1 cellular context compared by ENCODE assay signal in genomic region chr20:63831696-63832686, GRCh38.
TF ChIP-seq lines count a peak whose summit lies in the region.

No MANE protein-coding gene starts in this region.

TF ChIP-seq in H1, 55 proteins besides CTCF, POLR2A, EP300 and RAD21:
- TF ChIP-seq PHF8 (conservative IDR thresholded peaks at IDR 0.05; ENCODE audit: low read depth, low read length), result no peak
- no peak for TF ChIP-seq BCL11A (IDR thresholded peaks at IDR 0.05; ENCODE audit: low read depth in 2 of 2, low read length in 2 of 2)
- TF ChIP-seq, protein P1, sequence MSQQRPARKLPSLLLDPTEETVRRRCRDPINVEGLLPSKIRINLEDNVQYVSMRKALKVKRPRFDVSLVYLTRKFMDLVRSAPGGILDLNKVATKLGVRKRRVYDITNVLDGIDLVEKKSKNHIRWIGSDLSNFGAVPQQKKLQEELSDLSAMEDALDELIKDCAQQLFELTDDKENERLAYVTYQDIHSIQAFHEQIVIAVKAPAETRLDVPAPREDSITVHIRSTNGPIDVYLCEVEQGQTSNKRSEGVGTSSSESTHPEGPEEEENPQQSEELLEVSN (IDR thresholded peaks at IDR 0.05), result peak; percentile 52
- 0 out of 2 replicates have a peak, but pooled peaks have one; percentile 17 for TF ChIP-seq TAF1 (IDR thresholded peaks at IDR 0.05; ENCODE audit: low read depth, low read length)
- no peak for TF ChIP-seq KDM1A (IDR thresholded peaks at IDR 0.05; ENCODE audit: borderline replicate concordance, low read length)
- TF ChIP-seq CEBPB (IDR thresholded peaks at IDR 0.05; ENCODE audit: low read depth, low read length), result no peak
- TF ChIP-seq HDAC2 (IDR thresholded peaks at IDR 0.05; ENCODE audit: borderline replicate concordance in 1 of 2, low read depth in 2 of 2, low read length in 2 of 2), result 0 out of 4 replicates have a peak, but pooled peaks of 1 of the 2 experiments have one; percentile 29
- TF ChIP-seq RBBP5 (IDR thresholded peaks at IDR 0.05; ENCODE audit: borderline replicate concordance, low read depth, low read length), result 0 out of 2 replicates have a peak, but pooled peaks have one; percentile 42
- TF ChIP-seq ASH2L (IDR thresholded peaks at IDR 0.05; ENCODE audit: low read length), result peak; percentile 42
- TF ChIP-seq SUZ12 (IDR thresholded peaks at IDR 0.05; ENCODE audit: low read length), result peak; percentile 50; the same call in 1 of the 2 replicates
- peak; percentile 57 for TF ChIP-seq EZH2 (IDR thresholded peaks at IDR 0.05; ENCODE audit: low read depth, low read length, severe bottlenecking)
TF ChIP-seq in H1: peak in this region for 7.
